1 cellular context compared by ENCODE assay signal in genomic region chr19:45075215-45076028, GRCh38.
A peak's percentile ranks its signal among the peaks of the same experiment; 100 is the strongest.
TF ChIP-seq lines count a peak whose summit lies in the region.

No MANE protein-coding gene starts in this region.

TF ChIP-seq in HEK293, 187 proteins besides CTCF, POLR2A, EP300 and RAD21 (continued from another document):
- TF ChIP-seq PRDM10 (tag by site-specific recombination; IDR thresholded peaks at IDR 0.05) (peak; percentile 47; the same call in 1 of the 2 replicates), ZNF704 (tag by site-specific recombination; IDR thresholded peaks at IDR 0.05) (no peak)
